In genomic region chr14:55107766-55108554, GRCh38 we compare ENCODE assay signal across 1 cellular context.
TF ChIP-seq lines count a peak whose summit lies in the region.

No MANE protein-coding gene starts in this region.

TF ChIP-seq in HepG2, 621 proteins besides CTCF, POLR2A, EP300 and RAD21 (continued from another document and continues in another):
- TF ChIP-seq AHDC1 (CRISPR knock-in tag; IDR thresholded peaks at IDR 0.05; ENCODE audit: borderline replicate concordance), result peak; percentile 88
- TF ChIP-seq ZNF543 (CRISPR knock-in tag; IDR thresholded peaks at IDR 0.05), result peak; percentile 70; the same call in 1 of the 2 replicates
- 0 out of 2 replicates have a peak, but pooled peaks have one; percentile 8 for TF ChIP-seq AKAP8 (CRISPR knock-in tag; IDR thresholded peaks at IDR 0.05)
- peak; percentile 55 for TF ChIP-seq HDAC2 (CRISPR knock-in tag; IDR thresholded peaks at IDR 0.05)
- peak; percentile 40 for TF ChIP-seq CBX1 (IDR thresholded peaks at IDR 0.05; ENCODE audit: low read depth)
- 0 out of 2 replicates have a peak, but pooled peaks have one; percentile 48 for TF ChIP-seq ZNF564 (CRISPR knock-in tag; IDR thresholded peaks at IDR 0.05)
- peak; percentile 42; the same call in 1 of the 2 replicates for TF ChIP-seq ZNF143 (CRISPR knock-in tag; IDR thresholded peaks at IDR 0.05)
- TF ChIP-seq NR1H2 (CRISPR knock-in tag; IDR thresholded peaks at IDR 0.05; ENCODE audit: borderline replicate concordance, low read depth), result no peak
- TF ChIP-seq HMGXB3 (CRISPR knock-in tag; IDR thresholded peaks at IDR 0.05; ENCODE audit: borderline replicate concordance), result peak; percentile 53; the same call in 1 of the 2 replicates
- peak; percentile 87 for TF ChIP-seq ZNF781 (CRISPR knock-in tag; IDR thresholded peaks at IDR 0.05; ENCODE audit: borderline replicate concordance, not compliant biosample characterization)
- peak; percentile 79; the same call in 1 of the 2 replicates for TF ChIP-seq ZNF547 (CRISPR knock-in tag; IDR thresholded peaks at IDR 0.05)
- TF ChIP-seq TP53 (CRISPR knock-in tag; conservative IDR thresholded peaks at IDR 0.05), result 0 out of 2 replicates have a peak, but pooled peaks have one; percentile 46
- TF ChIP-seq RBFOX2 (IDR thresholded peaks at IDR 0.05; ENCODE audit: low read depth, low read length), result peak; percentile 49; the same call in 1 of the 2 replicates
- no peak for TF ChIP-seq ELF4 (CRISPR knock-in tag; IDR thresholded peaks at IDR 0.05; ENCODE audit: borderline replicate concordance)
- TF ChIP-seq ZNF569 (CRISPR knock-in tag; IDR thresholded peaks at IDR 0.05; ENCODE audit: borderline replicate concordance), result no peak
- no peak for TF ChIP-seq FOXM1 (CRISPR knock-in tag; IDR thresholded peaks at IDR 0.05)
- TF ChIP-seq GFI1 (CRISPR knock-in tag; IDR thresholded peaks at IDR 0.05; ENCODE audit: borderline replicate concordance), result peak; percentile 45; the same call in 1 of the 2 replicates
- no peak for TF ChIP-seq GRHL1 (CRISPR knock-in tag; conservative IDR thresholded peaks at IDR 0.05)
- TF ChIP-seq ZBTB49 (CRISPR knock-in tag; IDR thresholded peaks at IDR 0.05; ENCODE audit: borderline replicate concordance), result no peak
- TF ChIP-seq NKX3-1 (CRISPR knock-in tag; IDR thresholded peaks at IDR 0.05), result peak; percentile 93
- peak; percentile 84 for TF ChIP-seq ZNF280B (CRISPR knock-in tag; IDR thresholded peaks at IDR 0.05; ENCODE audit: borderline replicate concordance)
- peak; percentile 84 for TF ChIP-seq UBTF (CRISPR knock-in tag; IDR thresholded peaks at IDR 0.05)
- no peak for TF ChIP-seq ZNF570 (CRISPR knock-in tag; IDR thresholded peaks at IDR 0.05; ENCODE audit: borderline replicate concordance)
- peak; percentile 75; the same call in 1 of the 2 replicates for TF ChIP-seq ZNF557 (CRISPR knock-in tag; IDR thresholded peaks at IDR 0.05)
- TF ChIP-seq HINFP (CRISPR knock-in tag; IDR thresholded peaks at IDR 0.05; ENCODE audit: low read depth), result peak; percentile 40; the same call in 1 of the 2 replicates
- peak; percentile 73; the same call in 1 of the 2 replicates for TF ChIP-seq ZNF766 (CRISPR knock-in tag; IDR thresholded peaks at IDR 0.05; ENCODE audit: borderline replicate concordance)
- TF ChIP-seq ZZZ3 (CRISPR knock-in tag; IDR thresholded peaks at IDR 0.05; ENCODE audit: borderline replicate concordance), result 0 out of 2 replicates have a peak, but pooled peaks have one; percentile 45
- TF ChIP-seq TERF1 (CRISPR knock-in tag; IDR thresholded peaks at IDR 0.05), result no peak
- 0 out of 2 replicates have a peak, but pooled peaks have one; percentile 14 for TF ChIP-seq TCF7 (IDR thresholded peaks at IDR 0.05; ENCODE audit: low read depth)
- peak in 1 of 2 experiments; percentile 65; a peak in 2 of 4 replicates for TF ChIP-seq HMGXB4 (CRISPR knock-in tag; IDR thresholded peaks at IDR 0.05; ENCODE audit: borderline replicate concordance in 1 of 2, low read depth in 1 of 2)
- no peak for TF ChIP-seq ZNF883 (CRISPR knock-in tag; IDR thresholded peaks at IDR 0.05; ENCODE audit: not compliant biosample characterization)
